Comparison of ENCODE assay signal across 1 cellular context in the genomic region with DNA sequence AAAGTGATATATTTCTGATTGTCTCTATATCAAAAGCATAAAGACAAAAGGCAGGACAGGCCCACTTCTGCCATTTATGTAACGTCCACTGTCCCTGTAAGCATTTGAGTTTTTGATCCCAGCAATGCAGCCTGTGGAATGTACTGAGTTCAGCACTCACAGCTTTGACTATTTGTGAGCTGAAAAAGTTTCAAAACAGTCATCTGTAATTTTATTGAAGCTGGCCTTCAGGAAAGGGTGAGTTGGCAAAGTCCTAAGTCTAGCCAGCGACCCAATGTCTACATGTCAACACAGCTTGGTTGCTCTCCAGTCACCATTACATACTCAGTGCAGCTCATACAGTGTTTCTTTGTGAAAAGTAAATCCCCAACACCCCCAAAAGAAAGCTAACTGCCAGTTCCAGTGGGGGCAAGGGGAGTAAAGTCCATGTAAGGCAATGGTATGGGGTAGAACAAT.
TF ChIP-seq lines count a peak whose summit lies in the region.

No MANE protein-coding gene starts in this region.

TF ChIP-seq in HepG2, 621 proteins besides CTCF, POLR2A, EP300 and RAD21 (continued from another document and continues in another):
- TF ChIP-seq, protein P1, sequence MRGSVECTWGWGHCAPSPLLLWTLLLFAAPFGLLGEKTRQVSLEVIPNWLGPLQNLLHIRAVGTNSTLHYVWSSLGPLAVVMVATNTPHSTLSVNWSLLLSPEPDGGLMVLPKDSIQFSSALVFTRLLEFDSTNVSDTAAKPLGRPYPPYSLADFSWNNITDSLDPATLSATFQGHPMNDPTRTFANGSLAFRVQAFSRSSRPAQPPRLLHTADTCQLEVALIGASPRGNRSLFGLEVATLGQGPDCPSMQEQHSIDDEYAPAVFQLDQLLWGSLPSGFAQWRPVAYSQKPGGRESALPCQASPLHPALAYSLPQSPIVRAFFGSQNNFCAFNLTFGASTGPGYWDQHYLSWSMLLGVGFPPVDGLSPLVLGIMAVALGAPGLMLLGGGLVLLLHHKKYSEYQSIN (CRISPR knock-in tag; IDR thresholded peaks at IDR 0.05; ENCODE audit: borderline replicate concordance), result no peak
- TF ChIP-seq ZNF34 (CRISPR knock-in tag; IDR thresholded peaks at IDR 0.05; ENCODE audit: borderline replicate concordance) (no peak), U2AF2 (IDR thresholded peaks at IDR 0.05; ENCODE audit: low read depth, low read length) (no peak), KDM6A (CRISPR knock-in tag; IDR thresholded peaks at IDR 0.05; ENCODE audit: low read depth) (peak; percentile 70), SP2 (CRISPR knock-in tag; IDR thresholded peaks at IDR 0.05) (no peak), SKIL (CRISPR knock-in tag; IDR thresholded peaks at IDR 0.05; ENCODE audit: borderline replicate concordance) (no peak), TAF15 (IDR thresholded peaks at IDR 0.05; ENCODE audit: low read depth, low read length, poor library complexity, severe bottlenecking) (no peak), FIP1L1 (IDR thresholded peaks at IDR 0.05; ENCODE audit: borderline replicate concordance, insufficient read depth, low read depth, low read length) (no peak), ZNF839 (CRISPR knock-in tag; IDR thresholded peaks at IDR 0.05; ENCODE audit: borderline replicate concordance) (no peak), ZGPAT (CRISPR knock-in tag; IDR thresholded peaks at IDR 0.05) (peak; percentile 77), SAP130 (CRISPR knock-in tag; IDR thresholded peaks at IDR 0.05; ENCODE audit: low read depth) (no peak; the same call in none of the 2 replicates), ZNF772 (CRISPR knock-in tag; IDR thresholded peaks at IDR 0.05) (no peak), ZNF33B (CRISPR knock-in tag; IDR thresholded peaks at IDR 0.05) (no peak), HMGA1 (CRISPR knock-in tag; conservative IDR thresholded peaks at IDR 0.05) (no peak), FOSL2 (CRISPR knock-in tag; IDR thresholded peaks at IDR 0.05) (peak; percentile 80), ZSCAN29 (CRISPR knock-in tag; conservative IDR thresholded peaks at IDR 0.05) (peak; percentile 38; the same call in 1 of the 2 replicates), ZNF256 (CRISPR knock-in tag; conservative IDR thresholded peaks at IDR 0.05) (no peak), TOPORS (CRISPR knock-in tag; IDR thresholded peaks at IDR 0.05) (no peak), RBAK (CRISPR knock-in tag; IDR thresholded peaks at IDR 0.05) (no peak), EEA1 (CRISPR knock-in tag; IDR thresholded peaks at IDR 0.05; ENCODE audit: borderline replicate concordance) (no peak), ZFP36L2 (CRISPR knock-in tag; IDR thresholded peaks at IDR 0.05) (no peak), NFRKB (IDR thresholded peaks at IDR 0.05) (no peak), ATRX (CRISPR knock-in tag; IDR thresholded peaks at IDR 0.05; ENCODE audit: borderline replicate concordance) (no peak), ZMAT5 (CRISPR knock-in tag; IDR thresholded peaks at IDR 0.05; ENCODE audit: borderline replicate concordance, low read depth) (no peak), ZNF768 (CRISPR knock-in tag; IDR thresholded peaks at IDR 0.05) (no peak), NCOA1 (CRISPR knock-in tag; IDR thresholded peaks at IDR 0.05) (no peak), SP4 (CRISPR knock-in tag; IDR thresholded peaks at IDR 0.05) (no peak), NFKB2 (CRISPR knock-in tag; IDR thresholded peaks at IDR 0.05; ENCODE audit: borderline replicate concordance) (no peak), TBP (CRISPR knock-in tag; IDR thresholded peaks at IDR 0.05) (no peak), ZC3H13 (CRISPR knock-in tag; IDR thresholded peaks at IDR 0.05) (no peak)
- TF ChIP-seq, protein P2, sequence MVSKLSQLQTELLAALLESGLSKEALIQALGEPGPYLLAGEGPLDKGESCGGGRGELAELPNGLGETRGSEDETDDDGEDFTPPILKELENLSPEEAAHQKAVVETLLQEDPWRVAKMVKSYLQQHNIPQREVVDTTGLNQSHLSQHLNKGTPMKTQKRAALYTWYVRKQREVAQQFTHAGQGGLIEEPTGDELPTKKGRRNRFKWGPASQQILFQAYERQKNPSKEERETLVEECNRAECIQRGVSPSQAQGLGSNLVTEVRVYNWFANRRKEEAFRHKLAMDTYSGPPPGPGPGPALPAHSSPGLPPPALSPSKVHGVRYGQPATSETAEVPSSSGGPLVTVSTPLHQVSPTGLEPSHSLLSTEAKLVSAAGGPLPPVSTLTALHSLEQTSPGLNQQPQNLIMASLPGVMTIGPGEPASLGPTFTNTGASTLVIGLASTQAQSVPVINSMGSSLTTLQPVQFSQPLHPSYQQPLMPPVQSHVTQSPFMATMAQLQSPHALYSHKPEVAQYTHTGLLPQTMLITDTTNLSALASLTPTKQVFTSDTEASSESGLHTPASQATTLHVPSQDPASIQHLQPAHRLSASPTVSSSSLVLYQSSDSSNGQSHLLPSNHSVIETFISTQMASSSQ (IDR thresholded peaks at IDR 0.05; ENCODE audit: low read depth), result no peak
- TF ChIP-seq, protein P2 (CRISPR knock-in tag; IDR thresholded peaks at IDR 0.05; ENCODE audit: borderline replicate concordance), result no peak
- TF ChIP-seq, protein P3, sequence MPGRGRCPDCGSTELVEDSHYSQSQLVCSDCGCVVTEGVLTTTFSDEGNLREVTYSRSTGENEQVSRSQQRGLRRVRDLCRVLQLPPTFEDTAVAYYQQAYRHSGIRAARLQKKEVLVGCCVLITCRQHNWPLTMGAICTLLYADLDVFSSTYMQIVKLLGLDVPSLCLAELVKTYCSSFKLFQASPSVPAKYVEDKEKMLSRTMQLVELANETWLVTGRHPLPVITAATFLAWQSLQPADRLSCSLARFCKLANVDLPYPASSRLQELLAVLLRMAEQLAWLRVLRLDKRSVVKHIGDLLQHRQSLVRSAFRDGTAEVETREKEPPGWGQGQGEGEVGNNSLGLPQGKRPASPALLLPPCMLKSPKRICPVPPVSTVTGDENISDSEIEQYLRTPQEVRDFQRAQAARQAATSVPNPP (CRISPR knock-in tag; IDR thresholded peaks at IDR 0.05), result no peak
- TF ChIP-seq, protein P4, sequence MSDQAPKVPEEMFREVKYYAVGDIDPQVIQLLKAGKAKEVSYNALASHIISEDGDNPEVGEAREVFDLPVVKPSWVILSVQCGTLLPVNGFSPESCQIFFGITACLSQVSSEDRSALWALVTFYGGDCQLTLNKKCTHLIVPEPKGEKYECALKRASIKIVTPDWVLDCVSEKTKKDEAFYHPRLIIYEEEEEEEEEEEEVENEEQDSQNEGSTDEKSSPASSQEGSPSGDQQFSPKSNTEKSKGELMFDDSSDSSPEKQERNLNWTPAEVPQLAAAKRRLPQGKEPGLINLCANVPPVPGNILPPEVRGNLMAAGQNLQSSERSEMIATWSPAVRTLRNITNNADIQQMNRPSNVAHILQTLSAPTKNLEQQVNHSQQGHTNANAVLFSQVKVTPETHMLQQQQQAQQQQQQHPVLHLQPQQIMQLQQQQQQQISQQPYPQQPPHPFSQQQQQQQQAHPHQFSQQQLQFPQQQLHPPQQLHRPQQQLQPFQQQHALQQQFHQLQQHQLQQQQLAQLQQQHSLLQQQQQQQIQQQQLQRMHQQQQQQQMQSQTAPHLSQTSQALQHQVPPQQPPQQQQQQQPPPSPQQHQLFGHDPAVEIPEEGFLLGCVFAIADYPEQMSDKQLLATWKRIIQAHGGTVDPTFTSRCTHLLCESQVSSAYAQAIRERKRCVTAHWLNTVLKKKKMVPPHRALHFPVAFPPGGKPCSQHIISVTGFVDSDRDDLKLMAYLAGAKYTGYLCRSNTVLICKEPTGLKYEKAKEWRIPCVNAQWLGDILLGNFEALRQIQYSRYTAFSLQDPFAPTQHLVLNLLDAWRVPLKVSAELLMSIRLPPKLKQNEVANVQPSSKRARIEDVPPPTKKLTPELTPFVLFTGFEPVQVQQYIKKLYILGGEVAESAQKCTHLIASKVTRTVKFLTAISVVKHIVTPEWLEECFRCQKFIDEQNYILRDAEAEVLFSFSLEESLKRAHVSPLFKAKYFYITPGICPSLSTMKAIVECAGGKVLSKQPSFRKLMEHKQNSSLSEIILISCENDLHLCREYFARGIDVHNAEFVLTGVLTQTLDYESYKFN (CRISPR knock-in tag; conservative IDR thresholded peaks at IDR 0.05), result peak; percentile 87
- TF ChIP-seq, protein P5, sequence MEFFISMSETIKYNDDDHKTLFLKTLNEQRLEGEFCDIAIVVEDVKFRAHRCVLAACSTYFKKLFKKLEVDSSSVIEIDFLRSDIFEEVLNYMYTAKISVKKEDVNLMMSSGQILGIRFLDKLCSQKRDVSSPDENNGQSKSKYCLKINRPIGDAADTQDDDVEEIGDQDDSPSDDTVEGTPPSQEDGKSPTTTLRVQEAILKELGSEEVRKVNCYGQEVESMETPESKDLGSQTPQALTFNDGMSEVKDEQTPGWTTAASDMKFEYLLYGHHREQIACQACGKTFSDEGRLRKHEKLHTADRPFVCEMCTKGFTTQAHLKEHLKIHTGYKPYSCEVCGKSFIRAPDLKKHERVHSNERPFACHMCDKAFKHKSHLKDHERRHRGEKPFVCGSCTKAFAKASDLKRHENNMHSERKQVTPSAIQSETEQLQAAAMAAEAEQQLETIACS (CRISPR knock-in tag; IDR thresholded peaks at IDR 0.05), result no peak
- TF ChIP-seq, protein P6, sequence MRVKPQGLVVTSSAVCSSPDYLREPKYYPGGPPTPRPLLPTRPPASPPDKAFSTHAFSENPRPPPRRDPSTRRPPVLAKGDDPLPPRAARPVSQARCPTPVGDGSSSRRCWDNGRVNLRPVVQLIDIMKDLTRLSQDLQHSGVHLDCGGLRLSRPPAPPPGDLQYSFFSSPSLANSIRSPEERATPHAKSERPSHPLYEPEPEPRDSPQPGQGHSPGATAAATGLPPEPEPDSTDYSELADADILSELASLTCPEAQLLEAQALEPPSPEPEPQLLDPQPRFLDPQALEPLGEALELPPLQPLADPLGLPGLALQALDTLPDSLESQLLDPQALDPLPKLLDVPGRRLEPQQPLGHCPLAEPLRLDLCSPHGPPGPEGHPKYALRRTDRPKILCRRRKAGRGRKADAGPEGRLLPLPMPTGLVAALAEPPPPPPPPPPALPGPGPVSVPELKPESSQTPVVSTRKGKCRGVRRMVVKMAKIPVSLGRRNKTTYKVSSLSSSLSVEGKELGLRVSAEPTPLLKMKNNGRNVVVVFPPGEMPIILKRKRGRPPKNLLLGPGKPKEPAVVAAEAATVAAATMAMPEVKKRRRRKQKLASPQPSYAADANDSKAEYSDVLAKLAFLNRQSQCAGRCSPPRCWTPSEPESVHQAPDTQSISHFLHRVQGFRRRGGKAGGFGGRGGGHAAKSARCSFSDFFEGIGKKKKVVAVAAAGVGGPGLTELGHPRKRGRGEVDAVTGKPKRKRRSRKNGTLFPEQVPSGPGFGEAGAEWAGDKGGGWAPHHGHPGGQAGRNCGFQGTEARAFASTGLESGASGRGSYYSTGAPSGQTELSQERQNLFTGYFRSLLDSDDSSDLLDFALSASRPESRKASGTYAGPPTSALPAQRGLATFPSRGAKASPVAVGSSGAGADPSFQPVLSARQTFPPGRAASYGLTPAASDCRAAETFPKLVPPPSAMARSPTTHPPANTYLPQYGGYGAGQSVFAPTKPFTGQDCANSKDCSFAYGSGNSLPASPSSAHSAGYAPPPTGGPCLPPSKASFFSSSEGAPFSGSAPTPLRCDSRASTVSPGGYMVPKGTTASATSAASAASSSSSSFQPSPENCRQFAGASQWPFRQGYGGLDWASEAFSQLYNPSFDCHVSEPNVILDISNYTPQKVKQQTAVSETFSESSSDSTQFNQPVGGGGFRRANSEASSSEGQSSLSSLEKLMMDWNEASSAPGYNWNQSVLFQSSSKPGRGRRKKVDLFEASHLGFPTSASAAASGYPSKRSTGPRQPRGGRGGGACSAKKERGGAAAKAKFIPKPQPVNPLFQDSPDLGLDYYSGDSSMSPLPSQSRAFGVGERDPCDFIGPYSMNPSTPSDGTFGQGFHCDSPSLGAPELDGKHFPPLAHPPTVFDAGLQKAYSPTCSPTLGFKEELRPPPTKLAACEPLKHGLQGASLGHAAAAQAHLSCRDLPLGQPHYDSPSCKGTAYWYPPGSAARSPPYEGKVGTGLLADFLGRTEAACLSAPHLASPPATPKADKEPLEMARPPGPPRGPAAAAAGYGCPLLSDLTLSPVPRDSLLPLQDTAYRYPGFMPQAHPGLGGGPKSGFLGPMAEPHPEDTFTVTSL (CRISPR knock-in tag; IDR thresholded peaks at IDR 0.05; ENCODE audit: borderline replicate concordance), result peak; percentile 90; the same call in 1 of the 2 replicates
